8 cellular contexts compared by ENCODE assay signal in genomic region chr3:138174421-138175122, GRCh38.
DNase-seq lines count a peak whose midpoint lies in the region; ATAC-seq and TF ChIP-seq lines count a peak whose summit lies in the region.

Gene DBR1 (minus strand): TSS chr3:138174921. CDS start chr3:138174795, 126 bp downstream.

- DNase-seq in AG10803 (ENCODE audit: low read depth) (peak; percentile 78), NCI-H345 (lab: John Stamatoyannopoulos, UW) (peak; percentile 80), cerebellar cortex (ENCODE audit: low spot score) (peak; percentile 85), iris pigment epithelial cell (ENCODE audit: low read depth) (peak; percentile 80)
- peak; percentile 47 for DNase-seq in activated CD4-positive, CD25-positive, alpha-beta regulatory T cell treated with anti-CD3 and anti-CD28 coated beads, Interleukin-2, amount 50 U/mL, for 16 hours (ENCODE audit: low read depth, low spot score)
- peak; percentile 55 for DNase-seq in stimulated activated CD4-positive, alpha-beta T cell treated with anti-CD3 and anti-CD28 coated beads, Interleukin-12 subunit alpha, Interleukin-12 subunit beta, amount 100 ng/mL, for 4 hours

- peak within 1 kb of the TSS; percentile 89 for H3K4me3 ChIP-seq in AG10803 (ENCODE audit: low read length)

- peak; percentile 90 for ATAC-seq in GM19025 (IDR thresholded peaks at IDR 0.05; ENCODE audit: low read depth, unreplicated experiment)
- peak; percentile 88 for ATAC-seq in HG03280 (IDR thresholded peaks at IDR 0.05; ENCODE audit: unreplicated experiment)

- no peak for TF ChIP-seq CTCF in AG10803 (conservative IDR thresholded peaks at IDR 0.05; ENCODE audit: low read length)

Comparison
In these comparisons a context has a peak if more than half of its experiments do, and no peak if none do; other contexts are left out.
1. Peak in every context shown above with its lines: DNase-seq, ATAC-seq and H3K4me3 ChIP-seq.